In the genomic region with DNA sequence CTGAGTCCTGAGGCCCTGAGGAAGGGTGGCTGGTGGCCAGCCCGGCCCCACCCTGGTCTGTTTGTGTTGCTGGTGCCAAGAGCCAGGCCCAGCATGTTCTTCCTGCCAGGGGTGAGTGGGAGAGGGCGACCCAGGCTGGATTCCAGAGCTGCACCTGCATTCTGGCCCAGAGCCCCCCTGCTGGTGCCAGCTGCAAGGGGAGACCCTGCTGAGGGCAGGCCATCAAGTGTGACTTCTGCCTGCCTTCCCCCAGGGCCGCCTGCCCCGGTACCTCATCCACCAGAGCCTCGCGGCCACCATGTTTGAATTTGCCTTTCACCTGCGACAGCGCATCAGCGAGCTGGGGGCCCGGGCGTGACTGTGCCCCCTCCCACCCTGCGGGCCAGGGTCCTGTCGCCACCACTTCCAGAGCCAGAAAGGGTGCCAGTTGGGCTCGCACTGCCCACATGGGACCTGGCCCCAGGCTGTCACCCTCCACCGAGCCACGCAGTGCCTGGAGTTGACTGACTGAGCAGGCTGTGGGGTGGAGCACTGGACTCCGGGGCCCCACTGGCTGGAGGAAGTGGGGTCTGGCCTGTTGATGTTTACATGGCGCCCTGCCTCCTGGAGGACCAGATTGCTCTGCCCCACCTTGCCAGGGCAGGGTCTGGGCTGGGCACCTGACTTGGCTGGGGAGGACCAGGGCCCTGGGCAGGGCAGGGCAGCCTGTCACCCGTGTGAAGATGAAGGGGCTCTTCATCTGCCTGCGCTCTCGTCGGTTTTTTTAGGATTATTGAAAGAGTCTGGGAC, we compare ENCODE assay signal across 20 cellular contexts. TPM values are rescaled to one million over a fixed set of nuclear protein-coding genes. Genes with fewer than 3 reads are reported as not detected.
DNase-seq lines count a peak whose midpoint lies in the region; ATAC-seq and TF ChIP-seq lines count a peak whose summit lies in the region.
"Had no signal": no experiment of that assay in that cellular context is flagged by ENCODE, and none has a peak within 500 bp of the region (broad histone marks: within the 10 kb centered on the region; RNA-seq: fewer than 3 reads in every experiment).

No MANE protein-coding gene starts in this region.

- no peak for DNase-seq in CD8-positive, alpha-beta T cell
- no peak for DNase-seq in left ventricle myocardium inferior
- DNase-seq in psoas muscle, result no peak
- DNase-seq in NCI-H226, result no peak
- no peak for DNase-seq in NCI-H1417 treated with DMSO at 0.1 percent for 48 hours (lab: John Stamatoyannopoulos, UW)
- DNase-seq in left lobe of liver (ENCODE audit: low spot score), result no peak
- DNase-seq: activated CD4-positive, alpha-beta T cell treated with anti-CD3 and anti-CD28 coated beads for 1 hour; activated T-cell treated with anti-CD3 and anti-CD28 coated beads for 4 hours; HCEC 1CT; Karpas-422; kidney glomerular epithelial cell; NCI-H187 treated with DMSO at 0.1 percent for 48 hours; stimulated activated naive CD8-positive, alpha-beta T cell treated with anti-CD3 and anti-CD28 coated beads, Interleukin-15, amount 100 ng/mL, for 72 hours had no signal

- no peak overlapping the region for H3K4me3 Mint-ChIP-seq in CD8-positive, alpha-beta T cell
- H3K4me3 Mint-ChIP-seq: central memory CD8-positive, alpha-beta T cell; neural crest cell; stimulated activated naive CD8-positive, alpha-beta T cell treated with anti-CD3 and anti-CD28 coated beads, Interleukin-15, amount 100 ng/mL, for 72 hours; T-helper 1 cell treated with Interleukin-12 subunit alpha and Interleukin-12 subunit beta and Interleukin-4 antibody, amounts not matched to agents 30 μg/mL and 1 μg/mL, for 36 hours had no signal

- no peak for ATAC-seq in CD8-positive, alpha-beta T cell
- ATAC-seq in psoas muscle, result no peak
- no peak for ATAC-seq in left lobe of liver
- no peak for ATAC-seq in HG03469 (IDR thresholded peaks at IDR 0.05; ENCODE audit: unreplicated experiment)
- ATAC-seq: stimulated activated naive CD8-positive, alpha-beta T cell treated with anti-CD3 and anti-CD28 coated beads, Interleukin-15, amount 100 ng/mL, for 72 hours had no signal

- H3K27me3 ChIP-seq in CD8-positive, alpha-beta T cell (ENCODE audit: insufficient read depth, low read length), result no peaks in the 10 kb centered on the region
- peaks cover 20% of the 10 kb centered on the region for H3K27me3 ChIP-seq in left ventricle myocardium inferior (ENCODE audit: low read depth)
- H3K27me3 ChIP-seq in psoas muscle (ENCODE audit: insufficient read depth in 3 of 3, low read length in 2 of 3), result no peaks in the 10 kb centered on the region

- H3K9me3 Mint-ChIP-seq in CD8-positive, alpha-beta T cell, result no peaks in the 10 kb centered on the region
- H3K9me3 Mint-ChIP-seq: central memory CD8-positive, alpha-beta T cell; neural crest cell; stimulated activated naive CD8-positive, alpha-beta T cell treated with anti-CD3 and anti-CD28 coated beads, Interleukin-15, amount 100 ng/mL, for 72 hours; T-helper 1 cell treated with Interleukin-12 subunit alpha and Interleukin-12 subunit beta and Interleukin-4 antibody, amounts not matched to agents 30 μg/mL and 1 μg/mL, for 36 hours had no signal

- no peak for TF ChIP-seq RAD21 in Ishikawa (IDR thresholded peaks at IDR 0.05; ENCODE audit: low read depth)

- CTCF ChIA-PET in CD8-positive, alpha-beta T cell (lab: Charles Lee), result interaction anchor here (0.8 to 11.0 kb wide), 2 partner anchors 9 to 41 kb away, joined by 3 to 205 read pairs; a partner anchor contains a TSS

- peaks cover 16% of the 10 kb centered on the region for H3K36me3 ChIP-seq in CD8-positive, alpha-beta T cell (ENCODE audit: insufficient read depth, low read length)
- peaks cover 6% of the 10 kb centered on the region for H3K36me3 ChIP-seq in left ventricle myocardium inferior
- H3K36me3 ChIP-seq in psoas muscle (ENCODE audit: insufficient read depth in 1 of 2, low read depth in 1 of 2), result peaks cover 0 to 1% of the 10 kb centered on the region in 2 donors

- peaks cover 37% of the 10 kb centered on the region for H3K4me1 Mint-ChIP-seq in CD8-positive, alpha-beta T cell (ENCODE audit: low read depth)

- H3K9me3 ChIP-seq in CD8-positive, alpha-beta T cell (ENCODE audit: low read length), result no peaks in the 10 kb centered on the region
- no peaks in the 10 kb centered on the region for H3K9me3 ChIP-seq in left ventricle myocardium inferior (replicated peaks)
- H3K9me3 ChIP-seq in psoas muscle, result no peaks in the 10 kb centered on the region

- no peak overlapping the region for H3K4me3 ChIP-seq in CD8-positive, alpha-beta T cell (ENCODE audit: low read depth, low read length)
- H3K4me3 ChIP-seq in left ventricle myocardium inferior (peak overlapping the region; percentile 76), psoas muscle (no peak overlapping the region)
- H3K4me3 ChIP-seq: skin epidermis had no signal

- H3K36me3 Mint-ChIP-seq in CD8-positive, alpha-beta T cell, result peaks cover 42% of the 10 kb centered on the region

- peak; percentile 93 for TF ChIP-seq EP300 in Ishikawa (IDR thresholded peaks at IDR 0.05; ENCODE audit: borderline replicate concordance)

- peaks cover 2% of the 10 kb centered on the region for H3K27me3 Mint-ChIP-seq in CD8-positive, alpha-beta T cell (ENCODE audit: low read depth)
- H3K27me3 Mint-ChIP-seq: central memory CD8-positive, alpha-beta T cell had no signal

- H3K27ac ChIP-seq in CD8-positive, alpha-beta T cell (ENCODE audit: low read depth, low read length), result no peak overlapping the region
- H3K27ac ChIP-seq in left ventricle myocardium inferior (replicated peaks) (peak overlapping the region; percentile 97), psoas muscle (peak overlapping the region; percentile 96)

- intact Hi-C loops in CD8-positive, alpha-beta T cell (cut with DNase I, micrococcal nuclease), result no loop called here
- intact Hi-C loops in left ventricle myocardium inferior (cut with micrococcal nuclease), result no loop called here
- intact Hi-C loops in psoas muscle (cut with DNase I), result no loop called here

- no peak for TF ChIP-seq CTCF in CD8-positive, alpha-beta T cell (IDR thresholded peaks at IDR 0.05)
- no peak for TF ChIP-seq CTCF in left ventricle myocardium inferior (IDR thresholded peaks at IDR 0.05; ENCODE audit: borderline replicate concordance)
- no peak for TF ChIP-seq CTCF in psoas muscle (IDR thresholded peaks at IDR 0.05)

- H3K27ac Mint-ChIP-seq in CD8-positive, alpha-beta T cell, result peak overlapping the region; percentile 55
- H3K27ac Mint-ChIP-seq: stimulated activated naive CD8-positive, alpha-beta T cell treated with anti-CD3 and anti-CD28 coated beads, Interleukin-15, amount 100 ng/mL, for 72 hours; T-helper 1 cell treated with Interleukin-12 subunit alpha and Interleukin-12 subunit beta and Interleukin-4 antibody, amounts not matched to agents 30 μg/mL and 1 μg/mL, for 36 hours had no signal

- H3K4me1 ChIP-seq in CD8-positive, alpha-beta T cell (ENCODE audit: insufficient read depth, low read length), result peaks cover 52% of the 10 kb centered on the region
- H3K4me1 ChIP-seq in left ventricle myocardium inferior, result peaks cover 97% of the 10 kb centered on the region
- peaks cover 67% of the 10 kb centered on the region for H3K4me1 ChIP-seq in psoas muscle

- POLR2A ChIA-PET in CD8-positive, alpha-beta T cell (lab: Charles Lee), result no interaction called here

- 68 to 73% (median 71%) methylated on average over 22 of the region's 22 CpGs for WGBS in psoas muscle, 3 donors

TF ChIP-seq in Ishikawa, 13 proteins besides CTCF, POLR2A, EP300 and RAD21 (continues in another document):
- TF ChIP-seq, protein P1, sequence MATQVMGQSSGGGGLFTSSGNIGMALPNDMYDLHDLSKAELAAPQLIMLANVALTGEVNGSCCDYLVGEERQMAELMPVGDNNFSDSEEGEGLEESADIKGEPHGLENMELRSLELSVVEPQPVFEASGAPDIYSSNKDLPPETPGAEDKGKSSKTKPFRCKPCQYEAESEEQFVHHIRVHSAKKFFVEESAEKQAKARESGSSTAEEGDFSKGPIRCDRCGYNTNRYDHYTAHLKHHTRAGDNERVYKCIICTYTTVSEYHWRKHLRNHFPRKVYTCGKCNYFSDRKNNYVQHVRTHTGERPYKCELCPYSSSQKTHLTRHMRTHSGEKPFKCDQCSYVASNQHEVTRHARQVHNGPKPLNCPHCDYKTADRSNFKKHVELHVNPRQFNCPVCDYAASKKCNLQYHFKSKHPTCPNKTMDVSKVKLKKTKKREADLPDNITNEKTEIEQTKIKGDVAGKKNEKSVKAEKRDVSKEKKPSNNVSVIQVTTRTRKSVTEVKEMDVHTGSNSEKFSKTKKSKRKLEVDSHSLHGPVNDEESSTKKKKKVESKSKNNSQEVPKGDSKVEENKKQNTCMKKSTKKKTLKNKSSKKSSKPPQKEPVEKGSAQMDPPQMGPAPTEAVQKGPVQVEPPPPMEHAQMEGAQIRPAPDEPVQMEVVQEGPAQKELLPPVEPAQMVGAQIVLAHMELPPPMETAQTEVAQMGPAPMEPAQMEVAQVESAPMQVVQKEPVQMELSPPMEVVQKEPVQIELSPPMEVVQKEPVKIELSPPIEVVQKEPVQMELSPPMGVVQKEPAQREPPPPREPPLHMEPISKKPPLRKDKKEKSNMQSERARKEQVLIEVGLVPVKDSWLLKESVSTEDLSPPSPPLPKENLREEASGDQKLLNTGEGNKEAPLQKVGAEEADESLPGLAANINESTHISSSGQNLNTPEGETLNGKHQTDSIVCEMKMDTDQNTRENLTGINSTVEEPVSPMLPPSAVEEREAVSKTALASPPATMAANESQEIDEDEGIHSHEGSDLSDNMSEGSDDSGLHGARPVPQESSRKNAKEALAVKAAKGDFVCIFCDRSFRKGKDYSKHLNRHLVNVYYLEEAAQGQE (IDR thresholded peaks at IDR 0.05; ENCODE audit: low read depth), result no peak
- TF ChIP-seq CEBPB (IDR thresholded peaks at IDR 0.05), result no peak

RNA-seq across cellular contexts. Expression of a gene that starts 2.4 kb away (rescaled TPM):
- total RNA-seq in CD8-positive, alpha-beta T cell, result 1 to 10 TPM; 4.2 to 5.2 TPM
- total RNA-seq in left ventricle myocardium inferior (5,825 TPM), psoas muscle (1,000 to 10,000 TPM; 3,389 to 5,818 (median 3,842) TPM), left lobe of liver (0.55 TPM)
- 1,000 to 10,000 TPM; 2,116 to 7,047 (median 2,671) TPM for polyA plus RNA-seq in psoas muscle

RNA-seq across cellular contexts. Expression of a gene that starts 5.5 kb away (rescaled TPM):
- under 1 TPM in 1 of 2 experiments, not detected in 1; 0.43 TPM for total RNA-seq in CD8-positive, alpha-beta T cell
- 7.6 TPM for total RNA-seq in left ventricle myocardium inferior
- total RNA-seq in psoas muscle, result 10 to 100 TPM in 2 of 4 donors, 1 to 10 TPM in 2; 5.9 to 15.3 (median 11.8) TPM
- 10 to 100 TPM in 1 of 3 donors, 1 to 10 TPM in 2; 6.0 to 13.0 (median 6.8) TPM for polyA plus RNA-seq in psoas muscle
- total RNA-seq in left lobe of liver, result 0.45 TPM
- total RNA-seq: endothelial cell of umbilical vein had no signal

RNA-seq across cellular contexts. Expression of a gene that starts 25.1 kb away (rescaled TPM):
- 10 to 100 TPM; 20.9 to 22.6 TPM for total RNA-seq in CD8-positive, alpha-beta T cell
- 10.7 TPM for total RNA-seq in left ventricle myocardium inferior
- total RNA-seq in psoas muscle, result 1 to 10 TPM; 4.5 to 7.9 (median 6.7) TPM
- polyA plus RNA-seq in psoas muscle, result 1 to 10 TPM; 1.4 to 4.2 (median 3.3) TPM
- 23.8 TPM for total RNA-seq in left lobe of liver

RNA-seq across cellular contexts. Expression of a gene that starts 25.8 kb away (rescaled TPM):
- total RNA-seq in CD8-positive, alpha-beta T cell, result 100 to 1,000 TPM; 102 to 118 TPM
- 15.7 TPM for total RNA-seq in left ventricle myocardium inferior
- 10 to 100 TPM; 22.5 to 32.6 (median 26.1) TPM for total RNA-seq in psoas muscle
- 10 to 100 TPM; 33.0 to 62.8 (median 47.9) TPM for polyA plus RNA-seq in psoas muscle
- 27.3 TPM for total RNA-seq in left lobe of liver

RNA-seq across cellular contexts. Expression of a gene that starts 36.0 kb away (rescaled TPM):
- not detected for total RNA-seq in CD8-positive, alpha-beta T cell
- total RNA-seq in left ventricle myocardium inferior (0.36 TPM), psoas muscle (under 1 TPM in 3 of 4 donors, not detected in 1; 0.21 to 0.42 (median 0.23) TPM), left lobe of liver (0.60 TPM)
- polyA plus RNA-seq in psoas muscle, result 1 to 10 TPM in 1 of 3 donors, under 1 TPM in 2; 0.10 to 1.6 (median 0.35) TPM
- total RNA-seq: endothelial cell of umbilical vein, neural crest cell had no signal
- polyA plus RNA-seq: endothelial cell of umbilical vein had no signal

Comparison
In these comparisons a context has a peak if more than half of its experiments do, and no peak if none do; other contexts are left out.
1. RNA of a gene that starts 2.4 kb away (total RNA-seq): 5,825 TPM in left ventricle myocardium inferior (single experiment) and 3,389 to 5,818 TPM in psoas muscle; 4.2 to 5.2 TPM in CD8-positive, alpha-beta T cell and 0.55 TPM in left lobe of liver (single experiment); every median in the first group is over 100 times any median in the second.